In the genomic region with DNA sequence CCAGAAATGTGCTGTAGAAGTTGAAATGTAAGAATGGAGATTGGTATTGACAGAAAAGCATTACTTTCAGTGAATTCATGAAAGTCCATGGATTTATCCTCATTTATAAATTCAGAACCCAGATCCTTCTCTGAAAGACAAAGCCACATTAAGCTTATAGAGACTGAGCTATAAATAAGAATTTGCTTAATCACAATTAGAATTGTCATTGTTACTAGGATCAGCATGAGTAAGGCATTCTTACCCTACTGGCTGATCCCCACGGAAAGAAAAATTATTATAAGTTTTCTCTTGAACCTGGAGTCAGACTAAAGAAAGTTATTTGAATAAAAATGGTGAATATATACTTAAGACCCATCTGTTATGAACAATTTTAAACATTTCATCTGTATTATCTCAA, we compare ENCODE assay signal across 31 cellular contexts.
"Had no signal": no experiment of that assay in that cellular context is flagged by ENCODE, and none has a peak within 500 bp of the region (broad histone marks: within the 10 kb centered on the region; RNA-seq: fewer than 3 reads in every experiment).

No MANE protein-coding gene starts in this region.

- DNase-seq: activated CD4-positive, alpha-beta memory T cell treated with anti-CD3 and anti-CD28 coated beads, Interleukin-2, amount 10 ng/mL, durations not matched to agents 7 days and 5 days; activated CD4-positive, alpha-beta T cell treated with anti-CD3 and anti-CD28 coated beads for 36 hours; activated CD4-positive, alpha-beta T cell treated with anti-CD3 and anti-CD28 coated beads, Interleukin-2, amount 10 ng/mL, durations not matched to agents 7 days and 5 days; activated CD4-positive, alpha-beta T cell treated with anti-CD3 and anti-CD28 coated beads, Interleukin-2, amount 50 U/mL, for 4 hours; activated CD4-positive, CD25-positive, alpha-beta regulatory T cell; activated CD4-positive, CD25-positive, alpha-beta regulatory T cell treated with anti-CD3 and anti-CD28 coated beads, Interleukin-2, amount 50 U/mL, for 72 hours; activated CD8-positive, alpha-beta memory T cell treated with anti-CD3 and anti-CD28 coated beads, Interleukin-2, amount 50 U/mL, for 48 hours; activated gamma-delta T cell; activated naive CD4-positive, alpha-beta T cell; activated naive CD4-positive, alpha-beta T cell treated with anti-CD3 and anti-CD28 coated beads, Interleukin-2, amount 10 ng/mL, durations not matched to agents 7 days and 5 days; activated naive CD8-positive, alpha-beta T cell treated with anti-CD3 and anti-CD28 coated beads, Interleukin-2, amount 10 ng/mL, durations not matched to agents 7 days and 5 days; activated T-cell treated with anti-CD3 and anti-CD28 coated beads for 4 hours; activated T-cell treated with anti-CD3 and anti-CD28 coated beads, Interleukin-2, amount 50 U/mL, for 24 hours; activated T-cell treated with anti-CD3 and anti-CD28 coated beads, Interleukin-2, amount 50 U/mL, for 72 hours; central memory CD4-positive, alpha-beta T cell; cerebellar nuclear complex; colonic mucosa; effector CD8-positive, alpha-beta T cell; esophagus squamous epithelium; foreskin melanocyte; head of caudate nucleus; T-helper 1 cell; T-helper 17 cell had no signal

- ATAC-seq: activated CD4-positive, alpha-beta T cell treated with anti-CD3 and anti-CD28 coated beads for 36 hours; activated naive CD4-positive, alpha-beta T cell treated with anti-CD3 and anti-CD28 coated beads, Interleukin-2, amount 50 U/mL, for 72 hours; activated T-cell treated with anti-CD3 and anti-CD28 coated beads, Interleukin-2, amount 50 U/mL, for 72 hours; T-helper 17 cell had no signal

- H3K27ac ChIP-seq: ascending aorta, breast epithelium, cardiac muscle cell, colonic mucosa, epithelial cell of prostate, esophagus squamous epithelium had no signal

- H3K4me1 ChIP-seq: ascending aorta, breast epithelium, colonic mucosa, esophagus squamous epithelium had no signal

- H3K4me3 Mint-ChIP-seq: activated CD4-positive, alpha-beta memory T cell treated with anti-CD3 and anti-CD28 coated beads, Interleukin-2, amount 10 ng/mL, durations not matched to agents 7 days and 5 days; activated CD4-positive, alpha-beta T cell treated with anti-CD3 and anti-CD28 coated beads for 36 hours; activated CD4-positive, alpha-beta T cell treated with anti-CD3 and anti-CD28 coated beads, Interleukin-2, amount 10 ng/mL, durations not matched to agents 7 days and 5 days; activated naive CD4-positive, alpha-beta T cell treated with anti-CD3 and anti-CD28 coated beads, Interleukin-2, amount 10 ng/mL, durations not matched to agents 7 days and 5 days; activated naive CD8-positive, alpha-beta T cell treated with anti-CD3 and anti-CD28 coated beads, Interleukin-2, amount 10 ng/mL, durations not matched to agents 7 days and 5 days; activated T-cell treated with anti-CD3 and anti-CD28 coated beads, Interleukin-2, amount 50 U/mL, for 24 hours; activated T-cell treated with anti-CD3 and anti-CD28 coated beads, Interleukin-2, amount 50 U/mL, for 72 hours; brain; T-helper 17 cell; T-helper 2 cell treated with Interferon-gamma antibody and Interleukin-4, amounts not matched to agents 5 μg/mL and 100 μg/mL, for 36 hours had no signal

- H3K4me1 Mint-ChIP-seq: activated CD4-positive, alpha-beta memory T cell treated with anti-CD3 and anti-CD28 coated beads, Interleukin-2, amount 10 ng/mL, durations not matched to agents 7 days and 5 days; activated CD4-positive, alpha-beta T cell treated with anti-CD3 and anti-CD28 coated beads for 36 hours; activated CD4-positive, alpha-beta T cell treated with anti-CD3 and anti-CD28 coated beads, Interleukin-2, amount 10 ng/mL, durations not matched to agents 7 days and 5 days; activated naive CD4-positive, alpha-beta T cell treated with anti-CD3 and anti-CD28 coated beads, Interleukin-2, amount 10 ng/mL, durations not matched to agents 7 days and 5 days; activated naive CD8-positive, alpha-beta T cell treated with anti-CD3 and anti-CD28 coated beads, Interleukin-2, amount 10 ng/mL, durations not matched to agents 7 days and 5 days; T-helper 17 cell had no signal

- H3K36me3 Mint-ChIP-seq: activated naive CD4-positive, alpha-beta T cell treated with anti-CD3 and anti-CD28 coated beads, Interleukin-2, amount 10 ng/mL, durations not matched to agents 7 days and 5 days; activated naive CD8-positive, alpha-beta T cell treated with anti-CD3 and anti-CD28 coated beads, Interleukin-2, amount 10 ng/mL, durations not matched to agents 7 days and 5 days had no signal

- H3K27me3 ChIP-seq: ascending aorta, breast epithelium, cardiac muscle cell, colonic mucosa, esophagus squamous epithelium had no signal

- H3K4me3 ChIP-seq: ascending aorta, breast epithelium, cardiac muscle cell, colonic mucosa, esophagus squamous epithelium had no signal

- H3K9me3 ChIP-seq: ascending aorta, breast epithelium, colonic mucosa had no signal

- FAIRE-seq: endometrium had no signal

- H3K36me3 ChIP-seq: ascending aorta, breast epithelium, cardiac muscle cell, colonic mucosa, esophagus squamous epithelium had no signal

- H3K27ac Mint-ChIP-seq: activated CD4-positive, alpha-beta memory T cell treated with anti-CD3 and anti-CD28 coated beads, Interleukin-2, amount 10 ng/mL, durations not matched to agents 7 days and 5 days; activated CD4-positive, alpha-beta T cell treated with anti-CD3 and anti-CD28 coated beads for 36 hours; activated CD4-positive, alpha-beta T cell treated with anti-CD3 and anti-CD28 coated beads, Interleukin-2, amount 10 ng/mL, durations not matched to agents 7 days and 5 days; activated naive CD4-positive, alpha-beta T cell treated with anti-CD3 and anti-CD28 coated beads, Interleukin-2, amount 10 ng/mL, durations not matched to agents 7 days and 5 days; activated naive CD4-positive, alpha-beta T cell treated with anti-CD3 and anti-CD28 coated beads, Interleukin-2, amount 50 U/mL, for 72 hours; activated naive CD8-positive, alpha-beta T cell treated with anti-CD3 and anti-CD28 coated beads, Interleukin-2, amount 10 ng/mL, durations not matched to agents 7 days and 5 days; activated T-cell treated with anti-CD3 and anti-CD28 coated beads, Interleukin-2, amount 50 U/mL, for 24 hours; activated T-cell treated with anti-CD3 and anti-CD28 coated beads, Interleukin-2, amount 50 U/mL, for 72 hours; brain; T-helper 17 cell; T-helper 2 cell treated with Interferon-gamma antibody and Interleukin-4, amounts not matched to agents 5 μg/mL and 100 μg/mL, for 36 hours had no signal

- H3K27me3 Mint-ChIP-seq: activated CD4-positive, alpha-beta memory T cell treated with anti-CD3 and anti-CD28 coated beads, Interleukin-2, amount 10 ng/mL, durations not matched to agents 7 days and 5 days; activated CD4-positive, alpha-beta T cell treated with anti-CD3 and anti-CD28 coated beads for 36 hours; activated CD4-positive, alpha-beta T cell treated with anti-CD3 and anti-CD28 coated beads, Interleukin-2, amount 10 ng/mL, durations not matched to agents 7 days and 5 days; activated naive CD4-positive, alpha-beta T cell treated with anti-CD3 and anti-CD28 coated beads, Interleukin-2, amount 10 ng/mL, durations not matched to agents 7 days and 5 days; activated naive CD8-positive, alpha-beta T cell treated with anti-CD3 and anti-CD28 coated beads, Interleukin-2, amount 10 ng/mL, durations not matched to agents 7 days and 5 days; activated T-cell treated with anti-CD3 and anti-CD28 coated beads, Interleukin-2, amount 50 U/mL, for 24 hours; brain; T-helper 17 cell had no signal
